ENCODE assay signal across 23 cellular contexts in the genomic region with DNA sequence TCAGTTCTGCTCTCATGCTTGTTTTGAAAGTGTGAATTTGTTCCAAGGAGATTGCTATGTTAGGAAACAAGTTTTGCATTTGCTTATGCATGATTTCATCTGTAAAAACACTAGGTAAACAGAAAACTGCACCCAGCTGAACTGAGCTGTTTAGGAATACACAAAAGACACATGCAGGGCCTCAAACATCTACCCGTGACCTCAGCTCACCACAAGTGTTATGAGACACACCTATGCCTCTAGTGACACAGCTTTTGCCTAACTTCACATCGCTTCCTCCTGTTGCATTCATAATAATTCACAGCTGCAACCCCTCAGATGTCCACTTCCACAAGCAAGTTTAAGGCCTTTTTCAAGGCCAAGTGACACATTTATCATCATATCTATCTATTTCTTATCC.
DNase-seq lines count a peak whose midpoint lies in the region; ATAC-seq, FAIRE-seq and TF ChIP-seq lines count a peak whose summit lies in the region.
"Had no signal": no experiment of that assay in that cellular context is flagged by ENCODE, and none has a peak within 500 bp of the region (broad histone marks: within the 10 kb centered on the region; RNA-seq: fewer than 3 reads in every experiment).

No MANE protein-coding gene starts in this region.

- H3K4me3 ChIP-seq in A549 (no peak overlapping the region), GM06990 (replicated peaks; ENCODE audit: low read depth, low read length) (no peak overlapping the region), epithelial cell of esophagus (ENCODE audit: low read length) (no peak overlapping the region), HepG2 (replicated peaks in 1 of 3; ENCODE audit: insufficient read depth in 1 of 3, low read depth in 2 of 3, low read length in 3 of 3) (no peak overlapping the region), BE2C (ENCODE audit: low read depth, low read length) (no peak overlapping the region)
- H3K4me3 ChIP-seq: heart right ventricle, neural progenitor cell, prostate gland had no signal

- H3K4me1 ChIP-seq in A549 (no peaks in the 10 kb centered on the region), HepG2 (ENCODE audit: insufficient read depth, low read length) (no peaks in the 10 kb centered on the region), BE2C (no peaks in the 10 kb centered on the region)
- H3K4me1 ChIP-seq: heart right ventricle, neural progenitor cell, prostate gland had no signal

- 48% methylated on average over 2 of the region's 2 CpGs for WGBS in A549 (ENCODE audit: missing lambda C conversion rate)
- WGBS in HepG2 (ENCODE audit: low lambda C conversion rate), result 12% methylated on average over 2 of the region's 2 CpGs

- CTCF ChIA-PET in A549 (lab: Yijun Ruan, JAX) (interaction anchor here (1.2 kb wide), 1 partner anchor 482 kb away, joined by 3 read pairs; no protein-coding TSS in a partner anchor), HepG2 (lab: Yijun Ruan, JAX; ENCODE audit: low intra/inter-chr PET ratio, low total read pairs) (no interaction called here)

- intact Hi-C loops in HepG2 (cut with micrococcal nuclease; ENCODE audit: unreplicated experiment), result no loop called here

- H3K27me3 ChIP-seq in GM06990 (replicated peaks; ENCODE audit: control insufficient read depth, insufficient read depth, low read length), result no peaks in the 10 kb centered on the region
- no peaks in the 10 kb centered on the region for H3K27me3 ChIP-seq in HepG2 (ENCODE audit: control insufficient read depth in 1 of 2, insufficient read depth in 2 of 2, low read length in 2 of 2)
- no peaks in the 10 kb centered on the region for H3K27me3 ChIP-seq in BE2C
- H3K27me3 ChIP-seq: heart right ventricle, neural progenitor cell had no signal

- H3K79me2 ChIP-seq in HepG2 (ENCODE audit: insufficient read depth, low read length), result no peaks in the 10 kb centered on the region

- no peak for ATAC-seq in A549
- ATAC-seq in HG03175 (IDR thresholded peaks at IDR 0.05; ENCODE audit: unreplicated experiment), result peak; percentile 51
- ATAC-seq in HepG2, result no peak
- ATAC-seq: heart right ventricle, left ventricle myocardium superior had no signal

- TF ChIP-seq CTCF in A549 (IDR thresholded peaks at IDR 0.05) (no peak), GM06990 (IDR thresholded peaks at IDR 0.05; ENCODE audit: insufficient read depth, low read length, poor library complexity, severe bottlenecking) (no peak), epithelial cell of esophagus (IDR thresholded peaks at IDR 0.05; ENCODE audit: insufficient read depth, low read depth, low read length, missing control alignments) (no peak), HepG2 (CRISPR knock-in tag; IDR thresholded peaks at IDR 0.05) (no peak), BE2C (IDR thresholded peaks at IDR 0.05; ENCODE audit: low read depth, low read length) (no peak)

- H2AFZ ChIP-seq in HepG2 (ENCODE audit: low read length), result no peak overlapping the region
- H2AFZ ChIP-seq: neural progenitor cell had no signal

- in situ Hi-C loops in HepG2 (cut with HindIII; ENCODE audit: extremely low pct_ligation_motif_present, low pct_unique_long_range_greater_than_20kb), result loop anchor here (10.0 kb wide), 1 partner anchor 60 kb away; no protein-coding TSS in a partner anchor

- H3K9ac ChIP-seq in HepG2 (ENCODE audit: insufficient read depth, low read depth, low read length), result no peak overlapping the region
- H3K9ac ChIP-seq: neural progenitor cell had no signal

- no peak for TF ChIP-seq RAD21 in A549 (conservative IDR thresholded peaks at IDR 0.05 in 1 of 2, IDR thresholded peaks at IDR 0.05 in 1 of 2)
- TF ChIP-seq RAD21 in HepG2 (CRISPR knock-in tag; IDR thresholded peaks at IDR 0.05), result no peak

- H3K4me2 ChIP-seq in A549 (no peak overlapping the region), HepG2 (ENCODE audit: low read depth, low read length) (no peak overlapping the region)
- H3K4me2 ChIP-seq: neural progenitor cell had no signal

- DNase-seq in A549 (ENCODE audit: low read depth in 1 of 2, low spot score in 1 of 2), result no peak
- peak; percentile 9 for DNase-seq in GM06990 (ENCODE audit: extremely low read depth, insufficient read length)
- DNase-seq in epithelial cell of esophagus (ENCODE audit: low read depth), result peak; percentile 4
- no peak for DNase-seq in HepG2 (ENCODE audit: low spot score)
- DNase-seq in BE2C, result no peak
- DNase-seq in Kasumi-1 (lab: John Stamatoyannopoulos, UW), result no peak
- DNase-seq: activated CD4-positive, alpha-beta T cell treated with anti-CD3 and anti-CD28 coated beads, Interleukin-2, amount 50 U/mL, for 1 hour; activated CD8-positive, alpha-beta memory T cell treated with anti-CD3 and anti-CD28 coated beads, Interleukin-2, amount 50 U/mL, for 48 hours; activated effector memory CD4-positive, alpha-beta T cell treated with Interleukin-2 at 50 U/mL for 16 hours; CD4-positive, alpha-beta T cell; effector memory CD4-positive, alpha-beta T cell; heart right ventricle; left ventricle myocardium superior; NCI-H1092; NCI-H2081 treated with DMSO at 0.1 percent for 48 hours; NCI-H748 treated with DMSO at 0.1 percent for 48 hours; OCI-M1; SHP77 treated with DMSO at 0.1 percent for 48 hours; stimulated activated naive CD4-positive, alpha-beta T cell had no signal

- TF ChIP-seq POLR2A in A549 (IDR thresholded peaks at IDR 0.05; ENCODE audit: low read length) (no peak), HepG2 (IDR thresholded peaks at IDR 0.05; ENCODE audit: insufficient read depth in 1 of 2, low read depth in 2 of 2, low read length in 2 of 2) (no peak)

- H3K27ac ChIP-seq in A549, result no peak overlapping the region
- H3K27ac ChIP-seq in HepG2 (ENCODE audit: extremely low read length, insufficient read depth, low read length), result no peak overlapping the region
- H3K27ac ChIP-seq: heart right ventricle, neural progenitor cell, prostate gland had no signal

- POLR2A ChIA-PET in A549 (lab: Yijun Ruan, JAX), result no interaction called here
- POLR2A ChIA-PET in HepG2 (lab: Yijun Ruan, JAX), result no interaction called here

- H4K20me1 ChIP-seq in HepG2 (ENCODE audit: insufficient read depth, low read length), result no peaks in the 10 kb centered on the region

- no peak for TF ChIP-seq EP300 in A549 (IDR thresholded peaks at IDR 0.05)
- TF ChIP-seq EP300 in HepG2 (IDR thresholded peaks at IDR 0.05; ENCODE audit: low read depth in 2 of 2, low read length in 2 of 2), result no peak
- TF ChIP-seq EP300 in HepG2 (CRISPR knock-in tag; IDR thresholded peaks at IDR 0.05; ENCODE audit: borderline replicate concordance), result no peak

- peak; percentile 7 for FAIRE-seq in A549 (lab: Jason Lieb, UNC)
- FAIRE-seq in HepG2 (lab: Jason Lieb, UNC), result no peak
- FAIRE-seq: GM18507 had no signal

- H3K36me3 ChIP-seq in GM06990 (ENCODE audit: control insufficient read depth, insufficient read depth, low read length) (no peaks in the 10 kb centered on the region), HepG2 (replicated peaks in 1 of 2; ENCODE audit: control insufficient read depth in 1 of 2, insufficient read depth in 2 of 2, low read length in 2 of 2) (no peaks in the 10 kb centered on the region), BE2C (no peaks in the 10 kb centered on the region)
- H3K36me3 ChIP-seq: heart right ventricle, neural progenitor cell, prostate gland had no signal

- H3K9me3 ChIP-seq in A549 (no peaks in the 10 kb centered on the region), HepG2 (ENCODE audit: low read length) (no peaks in the 10 kb centered on the region), BE2C (no peaks in the 10 kb centered on the region)
- H3K9me3 ChIP-seq: heart right ventricle, prostate gland had no signal

- BruUV-seq in HepG2 (replicated peaks; lab: Mats Ljungman, UMichigan), result no TSS peak

TF ChIP-seq in A549, 52 proteins besides CTCF, POLR2A, EP300 and RAD21 (continues in another document):
- TF ChIP-seq POLR2AphosphoS2 (conservative IDR thresholded peaks at IDR 0.05; ENCODE audit: low read length) (no peak), CHD4 (IDR thresholded peaks at IDR 0.05; ENCODE audit: borderline replicate concordance) (no peak), RCOR1 (IDR thresholded peaks at IDR 0.05; ENCODE audit: low read depth, low read length) (no peak), JUNB (IDR thresholded peaks at IDR 0.05) (no peak), PHF8 (IDR thresholded peaks at IDR 0.05; ENCODE audit: borderline replicate concordance, low read depth) (no peak), ESRRA (IDR thresholded peaks at IDR 0.05; ENCODE audit: borderline replicate concordance, low read length) (no peak), CBX8 (IDR thresholded peaks at IDR 0.05) (no peak), CHD2 (IDR thresholded peaks at IDR 0.05; ENCODE audit: low read length, partially characterized antibody) (no peak), MAZ (IDR thresholded peaks at IDR 0.05; ENCODE audit: borderline replicate concordance, low read depth, low read length) (no peak), CEBPB (IDR thresholded peaks at IDR 0.05) (no peak)
- TF ChIP-seq, protein P1, sequence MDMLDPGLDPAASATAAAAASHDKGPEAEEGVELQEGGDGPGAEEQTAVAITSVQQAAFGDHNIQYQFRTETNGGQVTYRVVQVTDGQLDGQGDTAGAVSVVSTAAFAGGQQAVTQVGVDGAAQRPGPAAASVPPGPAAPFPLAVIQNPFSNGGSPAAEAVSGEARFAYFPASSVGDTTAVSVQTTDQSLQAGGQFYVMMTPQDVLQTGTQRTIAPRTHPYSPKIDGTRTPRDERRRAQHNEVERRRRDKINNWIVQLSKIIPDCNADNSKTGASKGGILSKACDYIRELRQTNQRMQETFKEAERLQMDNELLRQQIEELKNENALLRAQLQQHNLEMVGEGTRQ (IDR thresholded peaks at IDR 0.05), result no peak

TF ChIP-seq in HepG2, 621 proteins besides CTCF, POLR2A, EP300 and RAD21 (continues in another document):
- no peak for TF ChIP-seq ZNF550 (CRISPR knock-in tag; IDR thresholded peaks at IDR 0.05; ENCODE audit: borderline replicate concordance)
- no peak for TF ChIP-seq RXRB (CRISPR knock-in tag; IDR thresholded peaks at IDR 0.05; ENCODE audit: borderline replicate concordance)
- no peak for TF ChIP-seq ZNF615 (CRISPR knock-in tag; IDR thresholded peaks at IDR 0.05; ENCODE audit: borderline replicate concordance)
- TF ChIP-seq XRCC5 (optimal IDR thresholded peaks at IDR 0.05; ENCODE audit: low read length), result no peak
- no peak for TF ChIP-seq NONO (IDR thresholded peaks at IDR 0.05)
- TF ChIP-seq NONO (CRISPR knock-in tag; conservative IDR thresholded peaks at IDR 0.05), result no peak
- no peak for TF ChIP-seq SMARCE1 (IDR thresholded peaks at IDR 0.05; ENCODE audit: borderline replicate concordance)

Comparison
In these comparisons a context has a peak if more than half of its experiments do, and no peak if none do; other contexts are left out.
1. DNase-seq: peak in GM06990 (single experiment) and epithelial cell of esophagus (single experiment); none in A549 (0 of 2), HepG2 (single experiment), BE2C (single experiment) and Kasumi-1 (0 of 2).